2 cellular contexts compared by ENCODE assay signal in the genomic region with DNA sequence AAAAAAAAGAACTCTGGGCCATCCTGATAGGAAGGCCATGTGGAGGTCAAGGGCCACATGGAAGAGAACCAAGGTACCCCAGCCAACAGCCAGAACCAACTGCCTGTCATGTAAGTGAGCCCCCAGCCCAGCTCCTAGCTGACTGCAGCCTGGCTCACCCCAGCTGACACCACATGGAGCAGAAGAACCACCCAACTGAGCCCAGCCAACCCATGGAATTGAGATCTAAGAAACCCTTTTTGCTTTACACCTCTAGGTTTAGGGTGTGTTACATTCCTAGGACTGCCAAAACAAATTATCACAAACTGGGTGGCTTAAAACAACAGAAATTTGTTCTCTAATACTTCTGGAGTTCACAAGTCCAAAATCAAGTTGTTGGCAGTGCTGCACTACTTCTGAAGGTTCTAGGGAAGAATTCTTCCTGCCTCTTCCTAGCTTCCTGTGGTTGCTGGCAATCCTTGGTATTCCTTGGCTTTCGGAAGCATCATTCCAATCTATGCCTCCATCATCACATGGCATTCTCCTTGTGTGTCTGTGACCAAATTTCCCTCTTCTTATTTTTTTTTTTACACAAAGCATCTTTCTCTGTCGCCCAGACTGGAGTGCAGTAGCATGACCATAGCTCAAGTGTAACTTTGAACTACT.
TF ChIP-seq lines count a peak whose summit lies in the region.

No MANE protein-coding gene starts in this region.

TF ChIP-seq in HCT116, 20 proteins besides CTCF, POLR2A, EP300 and RAD21:
- TF ChIP-seq POLR2AphosphoS5 (IDR thresholded peaks at IDR 0.05; ENCODE audit: low read depth, low read length), result no peak
- no peak for TF ChIP-seq ZNF274 (IDR thresholded peaks at IDR 0.05; ENCODE audit: low read depth, low read length)
- no peak for TF ChIP-seq EGR1 (IDR thresholded peaks at IDR 0.05; ENCODE audit: low read depth)
- TF ChIP-seq CEBPB (IDR thresholded peaks at IDR 0.05; ENCODE audit: low read depth), result no peak
- TF ChIP-seq TCF7L2 (IDR thresholded peaks at IDR 0.05; ENCODE audit: borderline replicate concordance, extremely low read depth, insufficient read depth, insufficient read length), result no peak
- TF ChIP-seq, protein P1, sequence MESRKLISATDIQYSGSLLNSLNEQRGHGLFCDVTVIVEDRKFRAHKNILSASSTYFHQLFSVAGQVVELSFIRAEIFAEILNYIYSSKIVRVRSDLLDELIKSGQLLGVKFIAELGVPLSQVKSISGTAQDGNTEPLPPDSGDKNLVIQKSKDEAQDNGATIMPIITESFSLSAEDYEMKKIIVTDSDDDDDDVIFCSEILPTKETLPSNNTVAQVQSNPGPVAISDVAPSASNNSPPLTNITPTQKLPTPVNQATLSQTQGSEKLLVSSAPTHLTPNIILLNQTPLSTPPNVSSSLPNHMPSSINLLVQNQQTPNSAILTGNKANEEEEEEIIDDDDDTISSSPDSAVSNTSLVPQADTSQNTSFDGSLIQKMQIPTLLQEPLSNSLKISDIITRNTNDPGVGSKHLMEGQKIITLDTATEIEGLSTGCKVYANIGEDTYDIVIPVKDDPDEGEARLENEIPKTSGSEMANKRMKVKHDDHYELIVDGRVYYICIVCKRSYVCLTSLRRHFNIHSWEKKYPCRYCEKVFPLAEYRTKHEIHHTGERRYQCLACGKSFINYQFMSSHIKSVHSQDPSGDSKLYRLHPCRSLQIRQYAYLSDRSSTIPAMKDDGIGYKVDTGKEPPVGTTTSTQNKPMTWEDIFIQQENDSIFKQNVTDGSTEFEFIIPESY (IDR thresholded peaks at IDR 0.05; ENCODE audit: extremely low read depth, insufficient replicate concordance, low read length), result no peak
- TF ChIP-seq, protein P2, sequence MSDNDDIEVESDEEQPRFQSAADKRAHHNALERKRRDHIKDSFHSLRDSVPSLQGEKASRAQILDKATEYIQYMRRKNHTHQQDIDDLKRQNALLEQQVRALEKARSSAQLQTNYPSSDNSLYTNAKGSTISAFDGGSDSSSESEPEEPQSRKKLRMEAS (IDR thresholded peaks at IDR 0.05), result no peak
- TF ChIP-seq SIN3A (IDR thresholded peaks at IDR 0.05; ENCODE audit: low read depth), result no peak
- no peak for TF ChIP-seq YY1 (IDR thresholded peaks at IDR 0.05; ENCODE audit: extremely low read depth, insufficient replicate concordance, low read depth, low read length)
- no peak for TF ChIP-seq SRF (IDR thresholded peaks at IDR 0.05; ENCODE audit: low read depth)
- no peak for TF ChIP-seq ELF1 (IDR thresholded peaks at IDR 0.05; ENCODE audit: borderline replicate concordance, low read depth)
- TF ChIP-seq, protein P3, sequence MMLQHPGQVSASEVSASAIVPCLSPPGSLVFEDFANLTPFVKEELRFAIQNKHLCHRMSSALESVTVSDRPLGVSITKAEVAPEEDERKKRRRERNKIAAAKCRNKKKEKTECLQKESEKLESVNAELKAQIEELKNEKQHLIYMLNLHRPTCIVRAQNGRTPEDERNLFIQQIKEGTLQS (IDR thresholded peaks at IDR 0.05), result no peak
- TF ChIP-seq EZH2 (IDR thresholded peaks at IDR 0.05), result no peak
- no peak for TF ChIP-seq SP1 (IDR thresholded peaks at IDR 0.05; ENCODE audit: low read depth)
- TF ChIP-seq FOSL1 (IDR thresholded peaks at IDR 0.05; ENCODE audit: low read depth), result no peak
- TF ChIP-seq EZH2phosphoT487 (IDR thresholded peaks at IDR 0.05; ENCODE audit: borderline replicate concordance), result no peak

TF ChIP-seq in K562, 482 proteins besides CTCF, POLR2A, EP300 and RAD21:
- TF ChIP-seq HNRNPK (IDR thresholded peaks at IDR 0.05; ENCODE audit: low read depth, low read length, poor library complexity, severe bottlenecking) (no peak), SAP30 (IDR thresholded peaks at IDR 0.05; ENCODE audit: borderline replicate concordance, insufficient read depth, low read depth, low read length, poor library complexity, severe bottlenecking) (no peak), TEAD1 (CRISPR knock-in tag; IDR thresholded peaks at IDR 0.05) (no peak), TSC22D4 (tag; IDR thresholded peaks at IDR 0.05) (no peak), EP400 (IDR thresholded peaks at IDR 0.05) (no peak), FOXJ2 (tag; IDR thresholded peaks at IDR 0.05) (no peak), MED1 (CRISPR knock-in tag; IDR thresholded peaks at IDR 0.05; ENCODE audit: borderline replicate concordance) (no peak), CAMTA2 (CRISPR knock-in tag; conservative IDR thresholded peaks at IDR 0.05) (no peak), NRF1 (conservative IDR thresholded peaks at IDR 0.05 in 1 of 2, IDR thresholded peaks at IDR 0.05 in 1 of 2) (no peak), NFIC (IDR thresholded peaks at IDR 0.05) (no peak), HDAC3 (IDR thresholded peaks at IDR 0.05; ENCODE audit: borderline replicate concordance, partially characterized antibody) (no peak)
- TF ChIP-seq, protein P4, sequence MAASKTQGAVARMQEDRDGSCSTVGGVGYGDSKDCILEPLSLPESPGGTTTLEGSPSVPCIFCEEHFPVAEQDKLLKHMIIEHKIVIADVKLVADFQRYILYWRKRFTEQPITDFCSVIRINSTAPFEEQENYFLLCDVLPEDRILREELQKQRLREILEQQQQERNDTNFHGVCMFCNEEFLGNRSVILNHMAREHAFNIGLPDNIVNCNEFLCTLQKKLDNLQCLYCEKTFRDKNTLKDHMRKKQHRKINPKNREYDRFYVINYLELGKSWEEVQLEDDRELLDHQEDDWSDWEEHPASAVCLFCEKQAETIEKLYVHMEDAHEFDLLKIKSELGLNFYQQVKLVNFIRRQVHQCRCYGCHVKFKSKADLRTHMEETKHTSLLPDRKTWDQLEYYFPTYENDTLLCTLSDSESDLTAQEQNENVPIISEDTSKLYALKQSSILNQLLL (CRISPR knock-in tag; IDR thresholded peaks at IDR 0.05; ENCODE audit: borderline replicate concordance), result no peak
- TF ChIP-seq, protein P5, sequence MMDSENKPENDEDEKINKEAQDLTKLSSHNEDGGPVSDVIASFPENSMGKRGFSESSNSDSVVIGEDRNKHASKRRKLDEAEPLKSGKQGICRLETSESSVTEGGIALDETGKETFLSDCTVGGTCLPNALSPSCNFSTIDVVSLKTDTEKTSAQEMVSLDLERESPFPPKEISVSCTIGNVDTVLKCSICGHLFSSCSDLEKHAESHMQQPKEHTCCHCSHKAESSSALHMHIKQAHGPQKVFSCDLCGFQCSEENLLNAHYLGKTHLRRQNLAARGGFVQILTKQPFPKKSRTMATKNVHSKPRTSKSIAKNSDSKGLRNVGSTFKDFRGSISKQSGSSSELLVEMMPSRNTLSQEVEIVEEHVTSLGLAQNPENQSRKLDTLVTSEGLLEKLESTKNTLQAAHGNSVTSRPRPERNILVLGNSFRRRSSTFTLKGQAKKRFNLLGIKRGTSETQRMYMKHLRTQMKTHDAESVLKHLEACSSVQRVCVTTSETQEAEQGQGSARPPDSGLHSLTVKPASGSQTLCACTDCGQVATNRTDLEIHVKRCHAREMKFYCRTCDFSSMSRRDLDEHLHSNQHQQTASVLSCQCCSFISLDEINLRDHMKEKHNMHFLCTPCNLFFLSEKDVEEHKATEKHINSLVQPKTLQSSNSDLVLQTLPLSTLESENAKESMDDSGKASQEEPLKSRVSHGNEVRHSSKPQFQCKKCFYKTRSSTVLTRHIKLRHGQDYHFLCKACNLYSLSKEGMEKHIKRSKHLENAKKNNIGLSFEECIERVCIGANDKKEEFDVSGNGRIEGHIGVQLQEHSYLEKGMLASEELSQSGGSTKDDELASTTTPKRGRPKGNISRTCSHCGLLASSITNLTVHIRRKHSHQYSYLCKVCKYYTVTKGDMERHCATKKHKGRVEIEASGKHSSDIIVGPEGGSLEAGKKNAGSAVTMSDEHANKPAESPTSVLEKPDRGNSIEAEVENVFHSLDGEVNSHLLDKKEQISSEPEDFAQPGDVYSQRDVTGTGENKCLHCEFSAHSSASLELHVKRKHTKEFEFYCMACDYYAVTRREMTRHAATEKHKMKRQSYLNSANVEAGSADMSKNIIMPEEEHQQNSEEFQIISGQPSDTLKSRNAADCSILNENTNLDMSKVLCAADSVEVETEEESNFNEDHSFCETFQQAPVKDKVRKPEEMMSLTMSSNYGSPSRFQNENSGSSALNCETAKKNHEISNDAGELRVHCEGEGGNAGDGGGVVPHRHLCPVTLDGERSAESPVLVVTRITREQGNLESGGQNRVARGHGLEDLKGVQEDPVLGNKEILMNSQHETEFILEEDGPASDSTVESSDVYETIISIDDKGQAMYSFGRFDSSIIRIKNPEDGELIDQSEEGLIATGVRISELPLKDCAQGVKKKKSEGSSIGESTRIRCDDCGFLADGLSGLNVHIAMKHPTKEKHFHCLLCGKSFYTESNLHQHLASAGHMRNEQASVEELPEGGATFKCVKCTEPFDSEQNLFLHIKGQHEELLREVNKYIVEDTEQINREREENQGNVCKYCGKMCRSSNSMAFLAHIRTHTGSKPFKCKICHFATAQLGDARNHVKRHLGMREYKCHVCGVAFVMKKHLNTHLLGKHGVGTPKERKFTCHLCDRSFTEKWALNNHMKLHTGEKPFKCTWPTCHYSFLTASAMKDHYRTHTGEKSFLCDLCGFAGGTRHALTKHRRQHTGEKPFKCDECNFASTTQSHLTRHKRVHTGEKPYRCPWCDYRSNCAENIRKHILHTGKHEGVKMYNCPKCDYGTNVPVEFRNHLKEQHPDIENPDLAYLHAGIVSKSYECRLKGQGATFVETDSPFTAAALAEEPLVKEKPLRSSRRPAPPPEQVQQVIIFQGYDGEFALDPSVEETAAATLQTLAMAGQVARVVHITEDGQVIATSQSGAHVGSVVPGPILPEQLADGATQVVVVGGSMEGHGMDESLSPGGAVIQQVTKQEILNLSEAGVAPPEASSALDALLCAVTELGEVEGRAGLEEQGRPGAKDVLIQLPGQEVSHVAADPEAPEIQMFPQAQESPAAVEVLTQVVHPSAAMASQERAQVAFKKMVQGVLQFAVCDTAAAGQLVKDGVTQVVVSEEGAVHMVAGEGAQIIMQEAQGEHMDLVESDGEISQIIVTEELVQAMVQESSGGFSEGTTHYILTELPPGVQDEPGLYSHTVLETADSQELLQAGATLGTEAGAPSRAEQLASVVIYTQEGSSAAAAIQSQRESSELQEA (IDR thresholded peaks at IDR 0.05; ENCODE audit: low read depth), result no peak
- TF ChIP-seq, protein P6, sequence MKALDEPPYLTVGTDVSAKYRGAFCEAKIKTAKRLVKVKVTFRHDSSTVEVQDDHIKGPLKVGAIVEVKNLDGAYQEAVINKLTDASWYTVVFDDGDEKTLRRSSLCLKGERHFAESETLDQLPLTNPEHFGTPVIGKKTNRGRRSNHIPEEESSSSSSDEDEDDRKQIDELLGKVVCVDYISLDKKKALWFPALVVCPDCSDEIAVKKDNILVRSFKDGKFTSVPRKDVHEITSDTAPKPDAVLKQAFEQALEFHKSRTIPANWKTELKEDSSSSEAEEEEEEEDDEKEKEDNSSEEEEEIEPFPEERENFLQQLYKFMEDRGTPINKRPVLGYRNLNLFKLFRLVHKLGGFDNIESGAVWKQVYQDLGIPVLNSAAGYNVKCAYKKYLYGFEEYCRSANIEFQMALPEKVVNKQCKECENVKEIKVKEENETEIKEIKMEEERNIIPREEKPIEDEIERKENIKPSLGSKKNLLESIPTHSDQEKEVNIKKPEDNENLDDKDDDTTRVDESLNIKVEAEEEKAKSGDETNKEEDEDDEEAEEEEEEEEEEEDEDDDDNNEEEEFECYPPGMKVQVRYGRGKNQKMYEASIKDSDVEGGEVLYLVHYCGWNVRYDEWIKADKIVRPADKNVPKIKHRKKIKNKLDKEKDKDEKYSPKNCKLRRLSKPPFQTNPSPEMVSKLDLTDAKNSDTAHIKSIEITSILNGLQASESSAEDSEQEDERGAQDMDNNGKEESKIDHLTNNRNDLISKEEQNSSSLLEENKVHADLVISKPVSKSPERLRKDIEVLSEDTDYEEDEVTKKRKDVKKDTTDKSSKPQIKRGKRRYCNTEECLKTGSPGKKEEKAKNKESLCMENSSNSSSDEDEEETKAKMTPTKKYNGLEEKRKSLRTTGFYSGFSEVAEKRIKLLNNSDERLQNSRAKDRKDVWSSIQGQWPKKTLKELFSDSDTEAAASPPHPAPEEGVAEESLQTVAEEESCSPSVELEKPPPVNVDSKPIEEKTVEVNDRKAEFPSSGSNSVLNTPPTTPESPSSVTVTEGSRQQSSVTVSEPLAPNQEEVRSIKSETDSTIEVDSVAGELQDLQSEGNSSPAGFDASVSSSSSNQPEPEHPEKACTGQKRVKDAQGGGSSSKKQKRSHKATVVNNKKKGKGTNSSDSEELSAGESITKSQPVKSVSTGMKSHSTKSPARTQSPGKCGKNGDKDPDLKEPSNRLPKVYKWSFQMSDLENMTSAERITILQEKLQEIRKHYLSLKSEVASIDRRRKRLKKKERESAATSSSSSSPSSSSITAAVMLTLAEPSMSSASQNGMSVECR (CRISPR knock-in tag; IDR thresholded peaks at IDR 0.05), result no peak
